Comparison of ENCODE assay signal across 8 cellular contexts in genomic region chr10:74081192-74081803, GRCh38.
A peak's percentile ranks its signal among the peaks of the same experiment; 100 is the strongest.
DNase-seq lines count a peak whose midpoint lies in the region; ATAC-seq and TF ChIP-seq lines count a peak whose summit lies in the region.

No MANE protein-coding gene starts in this region.

- H3K9me3 Mint-ChIP-seq in activated CD8-positive, alpha-beta T cell treated with anti-CD3 and anti-CD28 coated beads, Interleukin-2, amount 10 ng/mL, durations not matched to agents 7 days and 5 days (ENCODE audit: insufficient read depth) = no peaks in the 10 kb centered on the region

- peaks cover 41% of the 10 kb centered on the region for H3K4me1 Mint-ChIP-seq in activated CD8-positive, alpha-beta T cell treated with anti-CD3 and anti-CD28 coated beads, Interleukin-2, amount 10 ng/mL, durations not matched to agents 7 days and 5 days (ENCODE audit: low read depth)

- POLR2A ChIA-PET in AG04450 (lab: Yijun Ruan, JAX) = interaction anchor here (0.6 to 1.2 kb wide), 4 partner anchors 41 to 309 kb away, joined by 3 to 5 read pairs (median 3); a partner anchor contains a TSS
- POLR2A ChIA-PET in activated CD8-positive, alpha-beta T cell treated with anti-CD3 and anti-CD28 coated beads, Interleukin-2, amount 10 ng/mL, durations not matched to agents 7 days and 5 days (lab: Charles Lee) = no interaction called here

- no peak for ATAC-seq in activated CD8-positive, alpha-beta T cell treated with anti-CD3 and anti-CD28 coated beads, Interleukin-2, amount 10 ng/mL, durations not matched to agents 7 days and 5 days
- no peak for ATAC-seq in HG03175 (IDR thresholded peaks at IDR 0.05; ENCODE audit: unreplicated experiment)
- no peak for ATAC-seq in HG03135 (IDR thresholded peaks at IDR 0.05; ENCODE audit: unreplicated experiment)

- H3K27ac Mint-ChIP-seq in activated CD8-positive, alpha-beta T cell treated with anti-CD3 and anti-CD28 coated beads, Interleukin-2, amount 10 ng/mL, durations not matched to agents 7 days and 5 days = peak overlapping the region; percentile 17

- TF ChIP-seq CTCF in AG04450 (IDR thresholded peaks at IDR 0.05; ENCODE audit: low read depth, low read length) = peak; percentile 88
- TF ChIP-seq CTCF in GM12874 (IDR thresholded peaks at IDR 0.05; ENCODE audit: insufficient read depth, low read depth, low read length) = peak; percentile 62
- TF ChIP-seq CTCF in fibroblast of the aortic adventitia (IDR thresholded peaks at IDR 0.05; ENCODE audit: insufficient read depth, low read length) = peak; percentile 84

- DNase-seq in AG04450 (ENCODE audit: low read depth, low spot score) (no peak), NCI-H345 treated with DMSO at 0.1 percent for 48 hours (lab: John Stamatoyannopoulos, UW; ENCODE audit: unreplicated experiment) (peak; percentile 8), fibroblast of the aortic adventitia (ENCODE audit: low read depth) (peak; percentile 77), occipital lobe (lab: John Stamatoyannopoulos, UW) (peak; percentile 37)
- peak; percentile 64 for DNase-seq in activated CD8-positive, alpha-beta T cell treated with anti-CD3 and anti-CD28 coated beads, Interleukin-2, amount 10 ng/mL, durations not matched to agents 7 days and 5 days

- H3K27me3 Mint-ChIP-seq in activated CD8-positive, alpha-beta T cell treated with anti-CD3 and anti-CD28 coated beads, Interleukin-2, amount 10 ng/mL, durations not matched to agents 7 days and 5 days (ENCODE audit: low read depth) = no peaks in the 10 kb centered on the region

- no peaks in the 10 kb centered on the region for H3K9me3 ChIP-seq in AG04450 (ENCODE audit: control insufficient read depth, insufficient read depth, low read length)

- H3K4me3 ChIP-seq in AG04450 (ENCODE audit: low read depth, low read length) (no peak overlapping the region), fibroblast of the aortic adventitia (ENCODE audit: low read depth, low read length) (no peak overlapping the region)

- CTCF ChIA-PET in AG04450 (lab: Charles Lee) = interaction anchor here (0.6 to 3.0 kb wide), 46 partner anchors 9 to 233 kb away, joined by 3 to 62 read pairs (median 5); no protein-coding TSS in a partner anchor
- CTCF ChIA-PET in activated CD8-positive, alpha-beta T cell treated with anti-CD3 and anti-CD28 coated beads, Interleukin-2, amount 10 ng/mL, durations not matched to agents 7 days and 5 days (lab: Charles Lee) = interaction anchor here (0.6 to 9.3 kb wide), 43 partner anchors 9 to 761 kb away, joined by 3 to 103 read pairs (median 6); no protein-coding TSS in a partner anchor

- peaks cover 20% of the 10 kb centered on the region for H3K36me3 Mint-ChIP-seq in activated CD8-positive, alpha-beta T cell treated with anti-CD3 and anti-CD28 coated beads, Interleukin-2, amount 10 ng/mL, durations not matched to agents 7 days and 5 days (ENCODE audit: low read depth)

- H3K4me3 Mint-ChIP-seq in activated CD8-positive, alpha-beta T cell treated with anti-CD3 and anti-CD28 coated beads, Interleukin-2, amount 10 ng/mL, durations not matched to agents 7 days and 5 days = no peak overlapping the region

- H3K27me3 ChIP-seq in AG04450 (ENCODE audit: control insufficient read depth, insufficient read depth, low read length) = no peaks in the 10 kb centered on the region

- no peak overlapping the region for H3K27ac ChIP-seq in AG04450 (ENCODE audit: low read depth, low read length)
